Comparison of ENCODE assay signal across 9 cellular contexts in genomic region chr7:30911561-30911969, GRCh38. TPM values are rescaled to one million over a fixed set of nuclear protein-coding genes. Genes with fewer than 3 reads are reported as not detected.
A peak's percentile ranks its signal among the peaks of the same experiment; 100 is the strongest.
DNase-seq lines count a peak whose midpoint lies in the region; ATAC-seq and TF ChIP-seq lines count a peak whose summit lies in the region.
"Had no signal": no experiment of that assay in that cellular context is flagged by ENCODE, and none has a peak within 500 bp of the region (broad histone marks: within the 10 kb centered on the region; RNA-seq: fewer than 3 reads in every experiment).

Gene AQP1 (plus strand): TSS chr7:30911853. CDS start chr7:30911910, 57 bp downstream.

- no peak within 1 kb of the TSS for H3K9ac ChIP-seq in parathyroid adenoma

- DNase-seq in A673 (ENCODE audit: low spot score) (peak; percentile 14), cardiac muscle cell (ENCODE audit: low read depth in 1 of 2, low spot score in 1 of 2) (peak; percentile 85 to 91), NCI-H1048 (lab: John Stamatoyannopoulos, UW) (no peak), PC-9 (no peak)
- DNase-seq in activated T-helper 2 cell treated with anti-CD3 and anti-CD28 coated beads, Interferon-gamma antibody, Interleukin-2, Interleukin-4, amounts not matched to agents 10 μg/mL and 5 μg/mL and 100 μg/mL, durations not matched to agents 14 hours and 24 hours and 36 hours (ENCODE audit: low spot score) = no peak
- no peak for DNase-seq in activated T-helper 1 cell treated with anti-CD3 and anti-CD28 coated beads, Interleukin-12 subunit alpha, Interleukin-12 subunit beta, Interleukin-2, Interleukin-4 antibody, amounts not matched to agents 30 ng/mL and 10 ng/mL and 1 ng/mL, durations not matched to agents 14 hours and 24 hours and 36 hours (ENCODE audit: low spot score)
- DNase-seq: Karpas-422 had no signal

- H3K4me1 ChIP-seq in A673 (ENCODE audit: insufficient read depth, low read length, poor library complexity, severe bottlenecking) = no peaks in the 10 kb centered on the region
- peaks cover 58% of the 10 kb centered on the region for H3K4me1 ChIP-seq in cardiac muscle cell (ENCODE audit: low read depth)
- peaks cover 5% of the 10 kb centered on the region for H3K4me1 ChIP-seq in parathyroid adenoma
- H3K4me1 ChIP-seq in PC-9 (replicated peaks; ENCODE audit: insufficient read depth) = peaks cover 34% of the 10 kb centered on the region

- H3K9me2 ChIP-seq in PC-9 (ENCODE audit: insufficient read depth) = no peaks in the 10 kb centered on the region

- no peaks in the 10 kb centered on the region for H3K27me3 ChIP-seq in A673 (replicated peaks; ENCODE audit: insufficient read depth, low read depth, low read length, poor library complexity)
- no peaks in the 10 kb centered on the region for H3K27me3 ChIP-seq in cardiac muscle cell
- H3K27me3 ChIP-seq in parathyroid adenoma (ENCODE audit: control insufficient read depth, insufficient read depth, low read length) = no peaks in the 10 kb centered on the region
- H3K27me3 ChIP-seq in PC-9 (ENCODE audit: insufficient read depth, low read depth) = no peaks in the 10 kb centered on the region

- TF ChIP-seq CTCF in A673 (conservative IDR thresholded peaks at IDR 0.05; ENCODE audit: low read depth, low read length) (no peak), cardiac muscle cell (IDR thresholded peaks at IDR 0.05; ENCODE audit: low read depth, low read length) (no peak), parathyroid adenoma (IDR thresholded peaks at IDR 0.05) (no peak), PC-9 (conservative IDR thresholded peaks at IDR 0.05) (no peak)

- H3K27ac Mint-ChIP-seq in activated T-helper 2 cell treated with anti-CD3 and anti-CD28 coated beads, Interferon-gamma antibody, Interleukin-2, Interleukin-4, amounts not matched to agents 10 μg/mL and 5 μg/mL and 100 μg/mL, durations not matched to agents 14 hours and 24 hours and 36 hours = peak within 1 kb of the TSS; percentile 12
- no peak within 1 kb of the TSS for H3K27ac Mint-ChIP-seq in activated T-helper 1 cell treated with anti-CD3 and anti-CD28 coated beads, Interleukin-12 subunit alpha, Interleukin-12 subunit beta, Interleukin-2, Interleukin-4 antibody, amounts not matched to agents 30 ng/mL and 10 ng/mL and 1 ng/mL, durations not matched to agents 14 hours and 24 hours and 36 hours

- peaks cover 1% of the 10 kb centered on the region for H3K4me1 Mint-ChIP-seq in activated T-helper 2 cell treated with anti-CD3 and anti-CD28 coated beads, Interferon-gamma antibody, Interleukin-2, Interleukin-4, amounts not matched to agents 10 μg/mL and 5 μg/mL and 100 μg/mL, durations not matched to agents 14 hours and 24 hours and 36 hours (ENCODE audit: low read depth)
- no peaks in the 10 kb centered on the region for H3K4me1 Mint-ChIP-seq in activated T-helper 1 cell treated with anti-CD3 and anti-CD28 coated beads, Interleukin-12 subunit alpha, Interleukin-12 subunit beta, Interleukin-2, Interleukin-4 antibody, amounts not matched to agents 30 ng/mL and 10 ng/mL and 1 ng/mL, durations not matched to agents 14 hours and 24 hours and 36 hours (ENCODE audit: low read depth)

- H3K79me2 ChIP-seq in parathyroid adenoma (no peaks in the 10 kb centered on the region), PC-9 (ENCODE audit: low read depth) (no peaks in the 10 kb centered on the region)

- intact Hi-C loops in A673 (cut with micrococcal nuclease; ENCODE audit: unreplicated experiment) = no loop called here
- intact Hi-C loops in activated T-helper 2 cell treated with anti-CD3 and anti-CD28 coated beads, Interferon-gamma antibody, Interleukin-2, Interleukin-4, amounts not matched to agents 10 μg/mL and 5 μg/mL and 100 μg/mL, durations not matched to agents 14 hours and 24 hours and 36 hours (cut with micrococcal nuclease) = no loop called here
- intact Hi-C loops in PC-9 (cut with micrococcal nuclease; ENCODE audit: unreplicated experiment) = loop anchor here (5.0 kb wide), 1 partner anchor 64 kb away; no protein-coding TSS in a partner anchor
- intact Hi-C loops in activated T-helper 1 cell treated with anti-CD3 and anti-CD28 coated beads, Interleukin-12 subunit alpha, Interleukin-12 subunit beta, Interleukin-2, Interleukin-4 antibody, amounts not matched to agents 30 ng/mL and 10 ng/mL and 1 ng/mL, durations not matched to agents 14 hours and 24 hours and 36 hours (cut with micrococcal nuclease) = loop anchor here (10.0 kb wide), 1 partner anchor 107 kb away; no protein-coding TSS in a partner anchor

- no peak within 1 kb of the TSS for H3K4me3 Mint-ChIP-seq in activated T-helper 2 cell treated with anti-CD3 and anti-CD28 coated beads, Interferon-gamma antibody, Interleukin-2, Interleukin-4, amounts not matched to agents 10 μg/mL and 5 μg/mL and 100 μg/mL, durations not matched to agents 14 hours and 24 hours and 36 hours (ENCODE audit: low read depth)
- H3K4me3 Mint-ChIP-seq in activated T-helper 1 cell treated with anti-CD3 and anti-CD28 coated beads, Interleukin-12 subunit alpha, Interleukin-12 subunit beta, Interleukin-2, Interleukin-4 antibody, amounts not matched to agents 30 ng/mL and 10 ng/mL and 1 ng/mL, durations not matched to agents 14 hours and 24 hours and 36 hours = no peak within 1 kb of the TSS

- H3K4me2 ChIP-seq in parathyroid adenoma (ENCODE audit: low read length) = no peak within 1 kb of the TSS
- H3K4me2 ChIP-seq in PC-9 = no peak within 1 kb of the TSS

- CTCF ChIA-PET in A673 (lab: Charles Lee) = no interaction called here
- CTCF ChIA-PET in PC-9 (lab: Charles Lee) = no interaction called here

- POLR2A ChIA-PET in A673 (lab: Charles Lee; ENCODE audit: low non-redundant PET) (no interaction called here), PC-9 (lab: Charles Lee; ENCODE audit: unreplicated experiment) (no interaction called here)

- no peak within 1 kb of the TSS for H2AFZ ChIP-seq in parathyroid adenoma
- H2AFZ ChIP-seq in PC-9 = no peak within 1 kb of the TSS

- no peaks in the 10 kb centered on the region for H3K36me3 ChIP-seq in A673 (ENCODE audit: insufficient read depth, low read length, poor library complexity, severe bottlenecking)
- no peaks in the 10 kb centered on the region for H3K36me3 ChIP-seq in cardiac muscle cell
- H3K36me3 ChIP-seq in parathyroid adenoma (ENCODE audit: control insufficient read depth, insufficient read depth, low read length) = no peaks in the 10 kb centered on the region
- no peaks in the 10 kb centered on the region for H3K36me3 ChIP-seq in PC-9 (ENCODE audit: low read depth)

- no peaks in the 10 kb centered on the region for H4K20me1 ChIP-seq in PC-9 (ENCODE audit: insufficient read depth)

- BruUV-seq in A673 (replicated peaks; lab: Mats Ljungman, UMichigan) (no TSS peak), PC-9 (replicated peaks; lab: Mats Ljungman, UMichigan) (no TSS peak)

- H3K9me3 ChIP-seq in A673 (ENCODE audit: low read depth, low read length, poor library complexity, severe bottlenecking) = no peaks in the 10 kb centered on the region
- no peaks in the 10 kb centered on the region for H3K9me3 ChIP-seq in cardiac muscle cell (ENCODE audit: low read depth)
- no peaks in the 10 kb centered on the region for H3K9me3 ChIP-seq in parathyroid adenoma (ENCODE audit: control insufficient read depth, low read length)
- H3K9me3 ChIP-seq in PC-9 (ENCODE audit: insufficient read depth, low read depth) = no peaks in the 10 kb centered on the region

- H3K27ac ChIP-seq in A673 (ENCODE audit: low read depth, low read length, poor library complexity, severe bottlenecking) (no peak within 1 kb of the TSS), cardiac muscle cell (no peak within 1 kb of the TSS), parathyroid adenoma (peak within 1 kb of the TSS; percentile 27), PC-9 (no peak within 1 kb of the TSS)

- no peaks in the 10 kb centered on the region for H3K9me3 Mint-ChIP-seq in activated T-helper 2 cell treated with anti-CD3 and anti-CD28 coated beads, Interferon-gamma antibody, Interleukin-2, Interleukin-4, amounts not matched to agents 10 μg/mL and 5 μg/mL and 100 μg/mL, durations not matched to agents 14 hours and 24 hours and 36 hours
- H3K9me3 Mint-ChIP-seq in activated T-helper 1 cell treated with anti-CD3 and anti-CD28 coated beads, Interleukin-12 subunit alpha, Interleukin-12 subunit beta, Interleukin-2, Interleukin-4 antibody, amounts not matched to agents 30 ng/mL and 10 ng/mL and 1 ng/mL, durations not matched to agents 14 hours and 24 hours and 36 hours = no peaks in the 10 kb centered on the region

- H3F3A ChIP-seq in PC-9 (ENCODE audit: insufficient read depth, low read depth) = peaks cover 21% of the 10 kb centered on the region; the same call in 1 of the 2 replicates

- H3K27me3 Mint-ChIP-seq in activated T-helper 2 cell treated with anti-CD3 and anti-CD28 coated beads, Interferon-gamma antibody, Interleukin-2, Interleukin-4, amounts not matched to agents 10 μg/mL and 5 μg/mL and 100 μg/mL, durations not matched to agents 14 hours and 24 hours and 36 hours (ENCODE audit: low read depth) = no peaks in the 10 kb centered on the region
- H3K27me3 Mint-ChIP-seq in activated T-helper 1 cell treated with anti-CD3 and anti-CD28 coated beads, Interleukin-12 subunit alpha, Interleukin-12 subunit beta, Interleukin-2, Interleukin-4 antibody, amounts not matched to agents 30 ng/mL and 10 ng/mL and 1 ng/mL, durations not matched to agents 14 hours and 24 hours and 36 hours (ENCODE audit: insufficient read depth) = no peaks in the 10 kb centered on the region

- H3K4me3 ChIP-seq in A673 (ENCODE audit: low read depth, low read length, poor library complexity, severe bottlenecking) (no peak within 1 kb of the TSS), cardiac muscle cell (no peak within 1 kb of the TSS), parathyroid adenoma (ENCODE audit: low read depth, low read length) (peak within 1 kb of the TSS; percentile 42), PC-9 (no peak within 1 kb of the TSS)

- no peaks in the 10 kb centered on the region for H3K36me3 Mint-ChIP-seq in activated T-helper 2 cell treated with anti-CD3 and anti-CD28 coated beads, Interferon-gamma antibody, Interleukin-2, Interleukin-4, amounts not matched to agents 10 μg/mL and 5 μg/mL and 100 μg/mL, durations not matched to agents 14 hours and 24 hours and 36 hours (ENCODE audit: low read depth)
- no peaks in the 10 kb centered on the region for H3K36me3 Mint-ChIP-seq in activated T-helper 1 cell treated with anti-CD3 and anti-CD28 coated beads, Interleukin-12 subunit alpha, Interleukin-12 subunit beta, Interleukin-2, Interleukin-4 antibody, amounts not matched to agents 30 ng/mL and 10 ng/mL and 1 ng/mL, durations not matched to agents 14 hours and 24 hours and 36 hours (ENCODE audit: low read depth)

- no peak for ATAC-seq in GM21723 (IDR thresholded peaks at IDR 0.05; ENCODE audit: unreplicated experiment)

RNA-seq across cellular contexts. Expression of gene AQP1, which starts in this region (rescaled TPM):
- total RNA-seq in A673 (2021) (0.37 and 0.49 TPM in 2 replicates), cardiac muscle cell (35.6 and 63.9 TPM in 2 replicates), PC-9 (2021) (4.0 and 4.8 TPM in 2 replicates)
- not detected in 2 replicates for total RNA-seq in activated T-helper 2 cell treated with anti-CD3 and anti-CD28 coated beads, Interferon-gamma antibody, Interleukin-2, Interleukin-4, amounts not matched to agents 10 μg/mL and 5 μg/mL and 100 μg/mL, durations not matched to agents 14 hours and 24 hours and 36 hours
- polyA plus RNA-seq in cardiac muscle cell = 33.3 and 51.1 TPM in 2 replicates
- 0.12 and 0.13 TPM in 2 replicates for total RNA-seq in activated T-helper 1 cell treated with anti-CD3 and anti-CD28 coated beads, Interleukin-12 subunit alpha, Interleukin-12 subunit beta, Interleukin-2, Interleukin-4 antibody, amounts not matched to agents 30 ng/mL and 10 ng/mL and 1 ng/mL, durations not matched to agents 14 hours and 24 hours and 36 hours

Comparison
In these comparisons a context has a peak if more than half of its experiments do, and no peak if none do; other contexts are left out.
1. Peak in DNase-seq in A673; RNA of the gene not detected or under 1 TPM.
2. DNase-seq: peak in cardiac muscle cell (2 of 2); none in activated T-helper 2 cell treated with anti-CD3 and anti-CD28 coated beads, Interferon-gamma antibody, Interleukin-2, Interleukin-4, amounts not matched to agents 10 μg/mL and 5 μg/mL and 100 μg/mL, durations not matched to agents 14 hours and 24 hours and 36 hours (single experiment), NCI-H1048 (single experiment), PC-9 (0 of 2) and activated T-helper 1 cell treated with anti-CD3 and anti-CD28 coated beads, Interleukin-12 subunit alpha, Interleukin-12 subunit beta, Interleukin-2, Interleukin-4 antibody, amounts not matched to agents 30 ng/mL and 10 ng/mL and 1 ng/mL, durations not matched to agents 14 hours and 24 hours and 36 hours (single experiment).
3. intact Hi-C loops: an anchor here in PC-9 (5.0 kb wide) and activated T-helper 1 cell treated with anti-CD3 and anti-CD28 coated beads, Interleukin-12 subunit alpha, Interleukin-12 subunit beta, Interleukin-2, Interleukin-4 antibody, amounts not matched to agents 30 ng/mL and 10 ng/mL and 1 ng/mL, durations not matched to agents 14 hours and 24 hours and 36 hours (10.0 kb wide); none called in A673 and activated T-helper 2 cell treated with anti-CD3 and anti-CD28 coated beads, Interferon-gamma antibody, Interleukin-2, Interleukin-4, amounts not matched to agents 10 μg/mL and 5 μg/mL and 100 μg/mL, durations not matched to agents 14 hours and 24 hours and 36 hours.